32 cellular contexts compared by ENCODE assay signal in genomic region chr11:111354601-111354891, GRCh38. TPM values are rescaled to one million over a fixed set of nuclear protein-coding genes. Genes with fewer than 3 reads are reported as not detected.
"Had no signal": no experiment of that assay in that cellular context is flagged by ENCODE, and none has a peak within 500 bp of the region (broad histone marks: within the 10 kb centered on the region; RNA-seq: fewer than 3 reads in every experiment).

No MANE protein-coding gene starts in this region.

- DNase-seq: activated CD4-positive, alpha-beta memory T cell treated with anti-CD3 and anti-CD28 coated beads, Interleukin-2, amount 10 ng/mL, durations not matched to agents 7 days and 5 days; activated CD4-positive, alpha-beta T cell treated with anti-CD3 and anti-CD28 coated beads for 36 hours; activated CD4-positive, alpha-beta T cell treated with anti-CD3 and anti-CD28 coated beads, Interleukin-2, amount 50 U/mL, for 1 hour; activated gamma-delta T cell; activated naive CD4-positive, alpha-beta T cell treated with anti-CD3 and anti-CD28 coated beads for 36 hours; activated T-cell treated with anti-CD3 and anti-CD28 coated beads for 4 hours; activated T-cell treated with anti-CD3 and anti-CD28 coated beads, Interleukin-2, amount 50 U/mL, for 48 hours; amygdala; brain microvascular endothelial cell; MG63; MV-4-11; NCI-H1105; NCI-H1436; NCI-H1694 treated with DMSO at 0.1 percent for 48 hours; NCI-H2029 treated with DMSO at 0.1 percent for 48 hours; NCI-H345; NCI-H510A; NCI-H526 treated with DMSO at 0.1 percent for 48 hours; NK-92 treated with Interleukin-12 subunit alpha and Interleukin-12 subunit beta, amount 100 ng/mL, for 24 hours; Peyer's patch; Right ventricle myocardium superior; SJCRH30; SK-N-SH; SW 1271 had no signal

- ATAC-seq: activated CD4-positive, alpha-beta T cell treated with anti-CD3 and anti-CD28 coated beads for 36 hours; activated T-helper 17 cell treated with anti-CD3 and anti-CD28 coated beads, Interleukin-2, amount 50 U/mL, for 72 hours; WTC11 had no signal

- H3K27me3 ChIP-seq: brain microvascular endothelial cell, cardiac muscle cell, MG63, Peyer's patch, SJCRH30 had no signal

- H3K4me3 ChIP-seq: cardiac muscle cell, MG63, Peyer's patch, SJCRH30 had no signal

- H3K36me3 ChIP-seq: brain microvascular endothelial cell, cardiac muscle cell, MG63, Peyer's patch, SJCRH30 had no signal

- H3K9ac ChIP-seq: KMS-11, SK-N-SH had no signal

- H3K27me3 Mint-ChIP-seq: activated CD4-positive, alpha-beta T cell treated with anti-CD3 and anti-CD28 coated beads for 36 hours; activated naive CD8-positive, alpha-beta T cell; activated T-helper 17 cell treated with anti-CD3 and anti-CD28 coated beads, Interleukin-2, amount 50 U/mL, for 72 hours had no signal

- H3K4me2 ChIP-seq: KMS-11, SK-N-SH had no signal

- H3K9me3 ChIP-seq: MG63, Peyer's patch, SJCRH30, SK-N-SH had no signal

- H3K4me1 Mint-ChIP-seq: activated CD4-positive, alpha-beta memory T cell treated with anti-CD3 and anti-CD28 coated beads, Interleukin-2, amount 10 ng/mL, durations not matched to agents 7 days and 5 days; activated CD4-positive, alpha-beta T cell treated with anti-CD3 and anti-CD28 coated beads for 36 hours; activated T-helper 17 cell treated with anti-CD3 and anti-CD28 coated beads, Interleukin-2, amount 50 U/mL, for 72 hours; WTC11 had no signal

- H3K27ac ChIP-seq: brain microvascular endothelial cell, cardiac muscle cell, KMS-11, Peyer's patch, RWPE1, SJCRH30 had no signal

- H3K27ac Mint-ChIP-seq: activated CD4-positive, alpha-beta memory T cell treated with anti-CD3 and anti-CD28 coated beads, Interleukin-2, amount 10 ng/mL, durations not matched to agents 7 days and 5 days; activated CD4-positive, alpha-beta T cell treated with anti-CD3 and anti-CD28 coated beads for 36 hours; activated naive CD4-positive, alpha-beta T cell treated with anti-CD3 and anti-CD28 coated beads for 36 hours; activated naive CD8-positive, alpha-beta T cell; activated T-helper 17 cell treated with anti-CD3 and anti-CD28 coated beads, Interleukin-2, amount 50 U/mL, for 72 hours; T-helper 1 cell treated with Interleukin-12 subunit alpha and Interleukin-12 subunit beta and Interleukin-4 antibody, amounts not matched to agents 30 μg/mL and 1 μg/mL, for 36 hours; WTC11 had no signal

- H3K36me3 Mint-ChIP-seq: activated naive CD8-positive, alpha-beta T cell; WTC11 had no signal

- H3K4me1 ChIP-seq: SJCRH30 had no signal

- H3K9me3 Mint-ChIP-seq: activated CD4-positive, alpha-beta memory T cell treated with anti-CD3 and anti-CD28 coated beads, Interleukin-2, amount 10 ng/mL, durations not matched to agents 7 days and 5 days; activated naive CD4-positive, alpha-beta T cell treated with anti-CD3 and anti-CD28 coated beads for 36 hours; activated T-helper 17 cell treated with anti-CD3 and anti-CD28 coated beads, Interleukin-2, amount 50 U/mL, for 72 hours; T-helper 1 cell treated with Interleukin-12 subunit alpha and Interleukin-12 subunit beta and Interleukin-4 antibody, amounts not matched to agents 30 μg/mL and 1 μg/mL, for 36 hours; WTC11 had no signal

- H3K4me3 Mint-ChIP-seq: activated CD4-positive, alpha-beta memory T cell treated with anti-CD3 and anti-CD28 coated beads, Interleukin-2, amount 10 ng/mL, durations not matched to agents 7 days and 5 days; activated CD4-positive, alpha-beta T cell treated with anti-CD3 and anti-CD28 coated beads for 36 hours; activated naive CD4-positive, alpha-beta T cell treated with anti-CD3 and anti-CD28 coated beads for 36 hours; activated naive CD8-positive, alpha-beta T cell; activated T-helper 17 cell treated with anti-CD3 and anti-CD28 coated beads, Interleukin-2, amount 50 U/mL, for 72 hours; T-helper 1 cell treated with Interleukin-12 subunit alpha and Interleukin-12 subunit beta and Interleukin-4 antibody, amounts not matched to agents 30 μg/mL and 1 μg/mL, for 36 hours; WTC11 had no signal

RNA-seq across cellular contexts. Expression of gene POU2AF1, which starts 24.5 kb away (rescaled TPM):
- total RNA-seq: cardiac muscle cell, SJCRH30 had no signal
- polyA plus RNA-seq: cardiac muscle cell had no signal

RNA-seq across cellular contexts. Expression of gene POU2AF3, which starts 56.2 kb away (rescaled TPM):
- total RNA-seq: activated CD4-positive, alpha-beta memory T cell treated with anti-CD3 and anti-CD28 coated beads, Interleukin-2, amount 10 ng/mL, durations not matched to agents 7 days and 5 days; activated CD4-positive, alpha-beta T cell treated with anti-CD3 and anti-CD28 coated beads for 36 hours; activated CD8-positive, alpha-beta memory T cell treated with anti-CD3 and anti-CD28 coated beads for 36 hours; activated naive CD4-positive, alpha-beta T cell treated with anti-CD3 and anti-CD28 coated beads for 36 hours; activated T-helper 17 cell treated with anti-CD3 and anti-CD28 coated beads, Interleukin-2, amount 50 U/mL, for 72 hours; SJCRH30 had no signal
